In the genomic region with DNA sequence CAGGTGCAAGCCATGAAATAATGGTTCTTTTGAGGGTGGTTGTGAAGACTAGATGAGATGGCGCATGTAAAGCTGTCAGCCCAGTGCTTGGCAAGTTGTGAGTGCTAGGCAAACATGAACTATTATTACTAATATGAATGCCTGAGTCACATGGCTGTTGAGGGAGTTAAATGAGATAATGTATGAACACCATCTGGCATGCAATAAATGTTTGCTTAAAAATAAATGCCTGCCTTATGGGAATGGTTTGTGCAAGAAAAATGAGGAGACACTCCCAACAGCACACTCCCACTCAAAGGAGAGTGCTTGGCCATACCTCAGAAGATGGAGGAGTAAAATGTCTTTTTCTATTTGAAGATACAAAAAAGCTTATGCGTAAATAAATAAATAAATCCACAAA, we compare ENCODE assay signal across 1 cellular context.
TF ChIP-seq lines count a peak whose summit lies in the region.

No MANE protein-coding gene starts in this region.

TF ChIP-seq in WTC11, 78 proteins besides CTCF, POLR2A, EP300 and RAD21 (continued from another document):
- TF ChIP-seq ERG (CRISPR knock-in tag; IDR thresholded peaks at IDR 0.05) = no peak
- no peak for TF ChIP-seq KAT7 (CRISPR knock-in tag; IDR thresholded peaks at IDR 0.05; ENCODE audit: borderline replicate concordance)
- TF ChIP-seq MAX (CRISPR knock-in tag; IDR thresholded peaks at IDR 0.05) = no peak
- TF ChIP-seq MYBL2 (CRISPR knock-in tag; IDR thresholded peaks at IDR 0.05) = no peak
- no peak for TF ChIP-seq IRF2 (CRISPR knock-in tag; IDR thresholded peaks at IDR 0.05; ENCODE audit: borderline replicate concordance, low read depth)
- no peak for TF ChIP-seq ZNF219 (CRISPR knock-in tag; IDR thresholded peaks at IDR 0.05; ENCODE audit: borderline replicate concordance)
- no peak for TF ChIP-seq ZNF317 (CRISPR knock-in tag; IDR thresholded peaks at IDR 0.05; ENCODE audit: borderline replicate concordance, low read depth)
- no peak for TF ChIP-seq SOX15 (CRISPR knock-in tag; IDR thresholded peaks at IDR 0.05)
- no peak for TF ChIP-seq CBFB (CRISPR knock-in tag; IDR thresholded peaks at IDR 0.05; ENCODE audit: low read depth)
- TF ChIP-seq OVOL2 (CRISPR knock-in tag; IDR thresholded peaks at IDR 0.05; ENCODE audit: borderline replicate concordance) = no peak
- TF ChIP-seq SP1 (CRISPR knock-in tag; conservative IDR thresholded peaks at IDR 0.05) = no peak
- no peak for TF ChIP-seq NR3C1 (CRISPR knock-in tag; conservative IDR thresholded peaks at IDR 0.05; ENCODE audit: low read depth)
- TF ChIP-seq GRHL2 (CRISPR knock-in tag; IDR thresholded peaks at IDR 0.05; ENCODE audit: insufficient replicate concordance, severe bottlenecking) = no peak
- TF ChIP-seq FOXK1 (CRISPR knock-in tag; IDR thresholded peaks at IDR 0.05) = no peak
- TF ChIP-seq CREM (CRISPR knock-in tag; IDR thresholded peaks at IDR 0.05) = no peak
- no peak for TF ChIP-seq ZNF532 (CRISPR knock-in tag; IDR thresholded peaks at IDR 0.05; ENCODE audit: borderline replicate concordance)
- TF ChIP-seq FOXP4 (CRISPR knock-in tag; IDR thresholded peaks at IDR 0.05) = no peak
TF ChIP-seq in WTC11: peak in this region for 0.
